Comparison of ENCODE assay signal across 9 cellular contexts in the genomic region with DNA sequence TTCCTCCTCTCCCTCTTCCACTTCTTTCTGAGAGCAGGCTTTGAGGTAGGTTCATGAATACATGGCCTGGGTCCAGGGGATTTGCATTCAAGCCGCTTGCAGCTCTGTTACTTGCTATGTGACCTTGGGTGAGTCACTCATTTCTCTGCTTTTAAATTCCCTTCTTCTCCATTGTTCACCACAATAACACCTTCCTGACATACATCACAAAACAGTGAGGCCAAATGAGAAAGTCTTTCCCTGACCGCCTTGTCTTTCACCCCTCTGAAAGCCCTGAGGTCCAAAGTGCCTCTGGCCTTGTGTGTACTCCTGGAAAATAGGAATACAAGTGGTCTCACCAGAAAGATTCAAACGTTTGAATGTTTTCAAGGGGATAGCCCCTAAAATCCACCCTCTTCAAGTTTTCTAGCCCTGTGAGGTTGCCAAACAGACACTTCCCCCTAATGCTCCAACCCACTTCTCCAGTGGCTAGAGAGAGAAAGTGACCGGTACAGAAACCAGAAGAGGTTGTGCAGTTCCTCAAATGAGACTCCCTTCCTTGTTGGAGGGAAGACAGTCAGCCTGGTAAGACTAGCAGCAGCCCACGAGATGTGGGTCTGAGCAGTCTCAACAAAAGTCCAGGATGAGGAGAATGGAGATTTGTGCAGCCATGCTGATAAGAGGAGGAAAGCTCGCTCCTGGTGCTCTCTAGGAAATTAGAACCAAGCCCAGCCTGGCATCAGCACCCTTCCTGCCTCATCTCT.
DNase-seq lines count a peak whose midpoint lies in the region; ATAC-seq and TF ChIP-seq lines count a peak whose summit lies in the region.
"Had no signal": no experiment of that assay in that cellular context is flagged by ENCODE, and none has a peak within 500 bp of the region (broad histone marks: within the 10 kb centered on the region; RNA-seq: fewer than 3 reads in every experiment).

No MANE protein-coding gene starts in this region.

- POLR2A ChIA-PET in HEK293 (lab: Yijun Ruan, JAX): no interaction called here

- DNase-seq in SIG-M5 treated with dmso at 0.1 percent for 504 hours (lab: John Stamatoyannopoulos, UW; ENCODE audit: unreplicated experiment): peak; percentile 98
- DNase-seq in fibroblast of the aortic adventitia (ENCODE audit: low read depth): peak; percentile 93
- no peak for DNase-seq in osteocyte (ENCODE audit: extremely low spot score, unreplicated experiment)
- no peak for DNase-seq in posterior cingulate gyrus
- DNase-seq in activated gamma-delta T cell (lab: John Stamatoyannopoulos, UW): no peak

- intact Hi-C loops in posterior cingulate gyrus (cut with DNase I): loop anchor here (2.0 kb wide), 1 partner anchor 896 kb away; no protein-coding TSS in a partner anchor

- H3K27ac Mint-ChIP-seq in osteocyte (ENCODE audit: unreplicated experiment): peak overlapping the region; percentile 86
- H3K27ac Mint-ChIP-seq: T-cell had no signal

- no peaks in the 10 kb centered on the region for H3K27me3 Mint-ChIP-seq in osteocyte (ENCODE audit: unreplicated experiment)

- no peaks in the 10 kb centered on the region for H3K36me3 Mint-ChIP-seq in osteocyte (ENCODE audit: unreplicated experiment)
- H3K36me3 Mint-ChIP-seq: T-cell had no signal

- no peak for ATAC-seq in HG03280 (IDR thresholded peaks at IDR 0.05; ENCODE audit: unreplicated experiment)
- ATAC-seq in HG03139 (IDR thresholded peaks at IDR 0.05; ENCODE audit: unreplicated experiment): no peak
- ATAC-seq: T-cell had no signal

- H3K9me3 ChIP-seq in HEK293 (ENCODE audit: control insufficient read depth, insufficient read depth, low read depth, low read length): no peaks in the 10 kb centered on the region

- TF ChIP-seq CTCF in HEK293 (tag by site-specific recombination; IDR thresholded peaks at IDR 0.05): no peak
- TF ChIP-seq CTCF in fibroblast of the aortic adventitia (IDR thresholded peaks at IDR 0.05; ENCODE audit: insufficient read depth, low read length): no peak
- TF ChIP-seq CTCF in osteocyte (IDR thresholded peaks at IDR 0.05): no peak

- peaks cover 55% of the 10 kb centered on the region for H3K4me1 Mint-ChIP-seq in osteocyte (ENCODE audit: unreplicated experiment)

- no peaks in the 10 kb centered on the region for H3K4me1 ChIP-seq in HEK293 (ENCODE audit: control insufficient read depth, insufficient read depth, low read length)

- peak overlapping the region; percentile 69 for H3K4me3 Mint-ChIP-seq in osteocyte (ENCODE audit: unreplicated experiment)

- no peak overlapping the region for H3K4me3 ChIP-seq in HEK293 (ENCODE audit: low read depth, low read length)
- no peak overlapping the region for H3K4me3 ChIP-seq in fibroblast of the aortic adventitia (ENCODE audit: low read depth, low read length)

- no peaks in the 10 kb centered on the region for H3K9me3 Mint-ChIP-seq in osteocyte (ENCODE audit: unreplicated experiment)
- H3K9me3 Mint-ChIP-seq: T-cell had no signal

- H3K27ac ChIP-seq in HEK293 (ENCODE audit: extremely low read depth, low read depth, low read length): peak overlapping the region; percentile 70; the same call in 1 of the 2 replicates

- CTCF ChIA-PET in HEK293 (lab: Yijun Ruan, JAX): interaction anchor here (1.1 to 10.9 kb wide), 2 partner anchors 280 to 1210 kb away, joined by 4 to 205 read pairs; no protein-coding TSS in a partner anchor

- H3K36me3 ChIP-seq in HEK293 (ENCODE audit: control insufficient read depth in 2 of 2, insufficient read depth in 1 of 2, low read length in 2 of 2): no peaks in the 10 kb centered on the region

TF ChIP-seq in HEK293, 187 proteins besides CTCF, POLR2A, EP300 and RAD21:
- TF ChIP-seq ZEB2 (tag by site-specific recombination; IDR thresholded peaks at IDR 0.05) (no peak), ZNF202 (tag by site-specific recombination; IDR thresholded peaks at IDR 0.05; ENCODE audit: borderline replicate concordance) (no peak), ZNF600 (tag by site-specific recombination; IDR thresholded peaks at IDR 0.05) (no peak), ZNF426 (tag by site-specific recombination; IDR thresholded peaks at IDR 0.05) (no peak), ZNF658 (tag by site-specific recombination; IDR thresholded peaks at IDR 0.05) (no peak), ZNF366 (tag by site-specific recombination; conservative IDR thresholded peaks at IDR 0.05) (0 out of 2 replicates have a peak, but pooled peaks have one; percentile 22), ZNF24 (tag by site-specific recombination; IDR thresholded peaks at IDR 0.05) (no peak), ZNF302 (tag by site-specific recombination; IDR thresholded peaks at IDR 0.05; ENCODE audit: low read depth) (no peak), ZNF391 (tag by site-specific recombination; IDR thresholded peaks at IDR 0.05; ENCODE audit: borderline replicate concordance, low read depth) (no peak), SCRT2 (tag by site-specific recombination; IDR thresholded peaks at IDR 0.05) (no peak), ZNF341 (tag by site-specific recombination; IDR thresholded peaks at IDR 0.05; ENCODE audit: low read depth) (no peak)
- TF ChIP-seq, protein P1, sequence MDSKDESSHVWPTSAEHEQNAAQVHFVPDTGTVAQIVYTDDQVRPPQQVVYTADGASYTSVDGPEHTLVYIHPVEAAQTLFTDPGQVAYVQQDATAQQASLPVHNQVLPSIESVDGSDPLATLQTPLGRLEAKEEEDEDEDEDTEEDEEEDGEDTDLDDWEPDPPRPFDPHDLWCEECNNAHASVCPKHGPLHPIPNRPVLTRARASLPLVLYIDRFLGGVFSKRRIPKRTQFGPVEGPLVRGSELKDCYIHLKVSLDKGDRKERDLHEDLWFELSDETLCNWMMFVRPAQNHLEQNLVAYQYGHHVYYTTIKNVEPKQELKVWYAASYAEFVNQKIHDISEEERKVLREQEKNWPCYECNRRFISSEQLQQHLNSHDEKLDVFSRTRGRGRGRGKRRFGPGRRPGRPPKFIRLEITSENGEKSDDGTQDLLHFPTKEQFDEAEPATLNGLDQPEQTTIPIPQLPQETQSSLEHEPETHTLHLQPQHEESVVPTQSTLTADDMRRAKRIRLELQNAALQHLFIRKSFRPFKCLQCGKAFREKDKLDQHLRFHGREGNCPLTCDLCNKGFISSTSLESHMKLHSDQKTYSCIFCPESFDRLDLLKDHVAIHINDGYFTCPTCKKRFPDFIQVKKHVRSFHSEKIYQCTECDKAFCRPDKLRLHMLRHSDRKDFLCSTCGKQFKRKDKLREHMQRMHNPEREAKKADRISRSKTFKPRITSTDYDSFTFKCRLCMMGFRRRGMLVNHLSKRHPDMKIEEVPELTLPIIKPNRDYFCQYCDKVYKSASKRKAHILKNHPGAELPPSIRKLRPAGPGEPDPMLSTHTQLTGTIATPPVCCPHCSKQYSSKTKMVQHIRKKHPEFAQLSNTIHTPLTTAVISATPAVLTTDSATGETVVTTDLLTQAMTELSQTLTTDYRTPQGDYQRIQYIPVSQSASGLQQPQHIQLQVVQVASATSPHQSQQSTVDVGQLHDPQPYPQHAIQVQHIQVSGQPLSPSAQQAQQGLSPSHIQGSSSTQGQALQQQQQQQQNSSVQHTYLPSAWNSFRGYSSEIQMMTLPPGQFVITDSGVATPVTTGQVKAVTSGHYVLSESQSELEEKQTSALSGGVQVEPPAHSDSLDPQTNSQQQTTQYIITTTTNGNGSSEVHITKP (tag by site-specific recombination; IDR thresholded peaks at IDR 0.05): peak; percentile 56

Comparison
In these comparisons a context has a peak if more than half of its experiments do, and no peak if none do; other contexts are left out.
1. DNase-seq: peak in SIG-M5 treated with dmso at 0.1 percent for 504 hours (single experiment) and fibroblast of the aortic adventitia (single experiment); none in osteocyte (single experiment), posterior cingulate gyrus (0 of 10) and activated gamma-delta T cell (single experiment).